In genomic region chr5:88839238-88839637, GRCh38 we compare ENCODE assay signal across 21 cellular contexts.
"Had no signal": no experiment of that assay in that cellular context is flagged by ENCODE, and none has a peak within 500 bp of the region (broad histone marks: within the 10 kb centered on the region; RNA-seq: fewer than 3 reads in every experiment).

No MANE protein-coding gene starts in this region.

- H3K9me3 Mint-ChIP-seq: activated naive CD4-positive, alpha-beta T cell treated with anti-CD3 and anti-CD28 coated beads, Interleukin-2, amount 50 U/mL, for 72 hours; activated T-cell treated with anti-CD3 and anti-CD28 coated beads, Interleukin-2, amount 50 U/mL, for 24 hours; activated T-helper 17 cell treated with anti-CD3 and anti-CD28 coated beads, Interleukin-2, amount 50 U/mL, for 72 hours; endodermal cell; nephron; T-cell; type B pancreatic cell had no signal

- H3K27me3 Mint-ChIP-seq: activated T-helper 17 cell treated with anti-CD3 and anti-CD28 coated beads, Interleukin-2, amount 50 U/mL, for 72 hours; type B pancreatic cell had no signal

- H3K9me3 ChIP-seq: colonic mucosa, esophagus squamous epithelium, gastroesophageal sphincter, neutrophil, ovary, stomach, testis had no signal

- H3K27ac Mint-ChIP-seq: activated naive CD4-positive, alpha-beta T cell treated with anti-CD3 and anti-CD28 coated beads, Interleukin-2, amount 50 U/mL, for 72 hours; activated T-cell treated with anti-CD3 and anti-CD28 coated beads, Interleukin-2, amount 50 U/mL, for 24 hours; activated T-helper 17 cell treated with anti-CD3 and anti-CD28 coated beads, Interleukin-2, amount 50 U/mL, for 72 hours; endodermal cell; nephron; stimulated activated effector memory CD8-positive, alpha-beta T cell treated with anti-CD3 and anti-CD28 coated beads, Interleukin-12 subunit alpha, Interleukin-12 subunit beta, amount 100 ng/mL, for 72 hours; T-cell; type B pancreatic cell had no signal

- H3K27ac ChIP-seq: colonic mucosa, neutrophil, stomach, WERI-Rb-1 had no signal

- H3K4me1 Mint-ChIP-seq: activated T-helper 17 cell treated with anti-CD3 and anti-CD28 coated beads, Interleukin-2, amount 50 U/mL, for 72 hours; stimulated activated effector memory CD8-positive, alpha-beta T cell treated with anti-CD3 and anti-CD28 coated beads, Interleukin-12 subunit alpha, Interleukin-12 subunit beta, amount 100 ng/mL, for 72 hours had no signal

- ATAC-seq: activated naive CD4-positive, alpha-beta T cell treated with anti-CD3 and anti-CD28 coated beads, Interleukin-2, amount 50 U/mL, for 72 hours; activated T-helper 17 cell treated with anti-CD3 and anti-CD28 coated beads, Interleukin-2, amount 50 U/mL, for 72 hours; gastroesophageal sphincter; left ventricle myocardium superior; right cardiac atrium; stimulated activated effector memory CD8-positive, alpha-beta T cell treated with anti-CD3 and anti-CD28 coated beads, Interleukin-12 subunit alpha, Interleukin-12 subunit beta, amount 100 ng/mL, for 72 hours; T-cell had no signal

- DNase-seq: activated T-cell treated with anti-CD3 and anti-CD28 coated beads, Interleukin-2, amount 50 U/mL, for 24 hours; colonic mucosa; endodermal cell; esophagus squamous epithelium; head of caudate nucleus; hypothalamus; left ventricle myocardium superior; ovary; right cardiac atrium; stimulated activated CD4-positive, alpha-beta T cell treated with anti-CD3 and anti-CD28 coated beads, Interleukin-1b, Interleukin-23, amount 100 ng/mL, for 48 hours; stomach; T-cell; testis; WERI-Rb-1 had no signal

- H3K36me3 Mint-ChIP-seq: activated naive CD4-positive, alpha-beta T cell treated with anti-CD3 and anti-CD28 coated beads, Interleukin-2, amount 50 U/mL, for 72 hours; stimulated activated effector memory CD8-positive, alpha-beta T cell treated with anti-CD3 and anti-CD28 coated beads, Interleukin-12 subunit alpha, Interleukin-12 subunit beta, amount 100 ng/mL, for 72 hours; T-cell had no signal

- H3K4me1 ChIP-seq: colonic mucosa had no signal

- H3K36me3 ChIP-seq: colonic mucosa, esophagus squamous epithelium, gastroesophageal sphincter, neutrophil, ovary, stomach, WERI-Rb-1 had no signal

- H3K4me3 ChIP-seq: colonic mucosa, esophagus squamous epithelium, gastroesophageal sphincter, ovary, stomach, testis had no signal

- H3K27me3 ChIP-seq: colonic mucosa, esophagus squamous epithelium, gastroesophageal sphincter, neutrophil, ovary, stomach, testis had no signal

- H3K4me3 Mint-ChIP-seq: activated T-cell treated with anti-CD3 and anti-CD28 coated beads, Interleukin-2, amount 50 U/mL, for 24 hours; activated T-helper 17 cell treated with anti-CD3 and anti-CD28 coated beads, Interleukin-2, amount 50 U/mL, for 72 hours; endodermal cell; nephron; stimulated activated effector memory CD8-positive, alpha-beta T cell treated with anti-CD3 and anti-CD28 coated beads, Interleukin-12 subunit alpha, Interleukin-12 subunit beta, amount 100 ng/mL, for 72 hours; T-cell; type B pancreatic cell had no signal
